In the genomic region with DNA sequence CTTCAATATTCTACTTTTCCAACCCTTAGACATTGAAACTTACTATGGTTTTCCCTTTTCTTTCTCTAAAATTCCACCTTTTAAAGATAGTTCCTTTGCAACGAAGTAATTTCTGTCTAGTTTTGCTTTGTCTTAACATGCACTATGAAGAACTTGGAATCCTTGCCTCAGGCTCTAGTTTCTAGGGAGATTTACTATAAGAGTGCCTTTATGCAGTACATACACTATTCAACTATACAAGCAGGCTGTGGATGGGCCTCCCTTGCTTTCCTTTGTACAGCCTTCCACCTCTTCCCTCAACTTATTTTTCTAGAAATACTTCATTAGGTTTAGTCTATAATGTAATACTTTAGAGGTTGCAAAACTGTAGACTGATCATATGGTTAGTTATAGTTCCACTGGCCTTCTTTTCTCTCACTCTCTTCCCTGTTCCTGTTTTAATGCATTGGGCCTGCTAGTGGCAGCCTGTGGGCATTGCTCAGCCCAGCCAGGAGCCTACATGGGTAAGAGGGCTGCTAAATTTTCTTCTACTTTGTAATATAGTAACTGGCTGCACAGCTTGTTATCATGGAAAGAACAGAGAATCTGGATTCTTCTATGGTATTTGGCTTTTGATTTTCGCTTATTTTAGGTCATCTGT, we compare ENCODE assay signal across 26 cellular contexts.
DNase-seq lines count a peak whose midpoint lies in the region; ATAC-seq and TF ChIP-seq lines count a peak whose summit lies in the region.
"Had no signal": no experiment of that assay in that cellular context is flagged by ENCODE, and none has a peak within 500 bp of the region (broad histone marks: within the 10 kb centered on the region; RNA-seq: fewer than 3 reads in every experiment).

No MANE protein-coding gene starts in this region.

- intact Hi-C loops in mammary epithelial cell (cut with micrococcal nuclease) (no loop called here), breast epithelium (cut with DNase I; ENCODE audit: low total_unique reads) (no loop called here)

- no peaks in the 10 kb centered on the region for H3K9me3 ChIP-seq in mammary epithelial cell (replicated peaks; ENCODE audit: insufficient read depth, low read length)
- H3K9me3 ChIP-seq in breast epithelium: peaks cover 0 to 6% of the 10 kb centered on the region in 2 donors
- H3K9me3 ChIP-seq in endodermal cell (ENCODE audit: control insufficient read depth, low read length): no peaks in the 10 kb centered on the region
- H3K9me3 ChIP-seq in smooth muscle cell (replicated peaks; ENCODE audit: low read depth): no peaks in the 10 kb centered on the region
- H3K9me3 ChIP-seq: BLaER1, SK-N-SH had no signal

- dilution Hi-C loops in mammary epithelial cell (cut with HindIII; ENCODE audit: low sequenced_read_pairs): no loop called here

- H3K27me3 ChIP-seq in mammary epithelial cell (ENCODE audit: insufficient read depth, low read length) (no peaks in the 10 kb centered on the region), breast epithelium (no peaks in the 10 kb centered on the region), endodermal cell (ENCODE audit: control insufficient read depth, insufficient read depth, low read length, poor library complexity, severe bottlenecking) (peaks cover 16% of the 10 kb centered on the region), smooth muscle cell (ENCODE audit: low read depth) (no peaks in the 10 kb centered on the region)
- H3K27me3 ChIP-seq: BLaER1 had no signal

- H3K4me3 Mint-ChIP-seq in endodermal cell: no peak overlapping the region
- H3K4me3 Mint-ChIP-seq: CD4-positive, CD25-positive, alpha-beta regulatory T cell; HFFc6; IgD-negative memory B cell had no signal

- H3F3A ChIP-seq in smooth muscle cell (ENCODE audit: low read depth): peaks cover 6% of the 10 kb centered on the region

- H3K36me3 ChIP-seq in mammary epithelial cell (ENCODE audit: insufficient read depth, low read length) (no peaks in the 10 kb centered on the region), breast epithelium (no peaks in the 10 kb centered on the region), endodermal cell (ENCODE audit: control insufficient read depth, insufficient read depth, low read length) (no peaks in the 10 kb centered on the region), smooth muscle cell (ENCODE audit: low read depth) (no peaks in the 10 kb centered on the region)
- H3K36me3 ChIP-seq: BLaER1 had no signal

- no peaks in the 10 kb centered on the region for H3K4me1 Mint-ChIP-seq in endodermal cell
- H3K4me1 Mint-ChIP-seq: CD4-positive, CD25-positive, alpha-beta regulatory T cell; IgD-negative memory B cell had no signal

- H4K20me1 ChIP-seq in mammary epithelial cell (ENCODE audit: insufficient read depth, low read length) (no peaks in the 10 kb centered on the region), smooth muscle cell (ENCODE audit: low read depth) (no peaks in the 10 kb centered on the region)
- H4K20me1 ChIP-seq: BLaER1 had no signal

- H3K9me3 Mint-ChIP-seq in endodermal cell: no peaks in the 10 kb centered on the region

- H2AFZ ChIP-seq in mammary epithelial cell (ENCODE audit: low read depth, low read length) (peak overlapping the region; percentile 16), smooth muscle cell (ENCODE audit: low read depth) (no peak overlapping the region)

- ATAC-seq in HG03521 (IDR thresholded peaks at IDR 0.05; ENCODE audit: unreplicated experiment) (no peak), HG03571 (IDR thresholded peaks at IDR 0.05; ENCODE audit: unreplicated experiment) (no peak), HG03342 (IDR thresholded peaks at IDR 0.05; ENCODE audit: unreplicated experiment) (no peak)

- H3K27ac ChIP-seq in mammary epithelial cell (ENCODE audit: insufficient read depth, low read depth, low read length) (no peak overlapping the region), breast epithelium (no peak overlapping the region), endodermal cell (ENCODE audit: low read depth, low read length) (no peak overlapping the region), smooth muscle cell (ENCODE audit: low read depth) (no peak overlapping the region)
- H3K27ac ChIP-seq: BLaER1, HL-60, KMS-11 had no signal

- H3K36me3 Mint-ChIP-seq in endodermal cell (ENCODE audit: low read depth): no peaks in the 10 kb centered on the region
- H3K36me3 Mint-ChIP-seq: CD4-positive, CD25-positive, alpha-beta regulatory T cell; IgD-negative memory B cell had no signal

- H3K9ac ChIP-seq in mammary epithelial cell (ENCODE audit: insufficient read depth, low read length): no peak overlapping the region
- no peak overlapping the region for H3K9ac ChIP-seq in endodermal cell (ENCODE audit: extremely low read depth, low read length, poor library complexity, severe bottlenecking)
- no peak overlapping the region for H3K9ac ChIP-seq in smooth muscle cell (ENCODE audit: low read depth)
- H3K9ac ChIP-seq: BLaER1, KMS-11, SK-N-SH had no signal

- WGBS in mammary epithelial cell (ENCODE audit: low coverage, missing lambda C conversion rate): 52% methylated on average over 2 of the region's 2 CpGs
- WGBS in endodermal cell (ENCODE audit: insufficient coverage in 1 of 2, insufficient read length in 1 of 2), 2 experiments: 90 to 100% methylated on average over 2 of the region's 2 CpGs
- WGBS in smooth muscle cell (ENCODE audit: low lambda C conversion rate): 76% methylated on average over 2 of the region's 2 CpGs

- in situ Hi-C loops in mammary epithelial cell (cut with MboI; ENCODE audit: low sequenced_read_pairs in 2 of 2): no loop called here

- H3K4me1 ChIP-seq in mammary epithelial cell (ENCODE audit: insufficient read depth, low read length) (peaks cover 15% of the 10 kb centered on the region), breast epithelium (no peaks in the 10 kb centered on the region), endodermal cell (ENCODE audit: control insufficient read depth, insufficient read depth, low read length) (no peaks in the 10 kb centered on the region), smooth muscle cell (ENCODE audit: low read depth) (no peaks in the 10 kb centered on the region)
- H3K4me1 ChIP-seq: BLaER1 had no signal

- DNase-seq in mammary epithelial cell (no peak), breast epithelium (ENCODE audit: low spot score in 2 of 2) (no peak), endodermal cell (no peak), foreskin melanocyte (peak; percentile 58), smooth muscle cell (lab: John Stamatoyannopoulos, UW; ENCODE audit: unreplicated experiment) (no peak)
- DNase-seq: 8988T; CD4-positive, CD25-positive, alpha-beta regulatory T cell; DMS153; DND-41; HFFc6; MM.1S; NCI-H1092 treated with DMSO at 0.1 percent for 48 hours; NCI-H1436; NCI-H187 treated with DMSO at 0.1 percent for 48 hours; NCI-H2171 treated with DMSO at 0.1 percent for 48 hours; NCI-H345; NCI-H510A treated with DMSO at 0.1 percent for 48 hours; NCI-H748 treated with DMSO at 0.1 percent for 48 hours; SK-N-SH had no signal

- CTCF ChIA-PET in mammary epithelial cell (lab: Charles Lee; ENCODE audit: low non-redundant PET): no interaction called here

- H3K27ac Mint-ChIP-seq in endodermal cell: no peak overlapping the region
- H3K27ac Mint-ChIP-seq: CD4-positive, CD25-positive, alpha-beta regulatory T cell; HFFc6 had no signal

- no peak for TF ChIP-seq POLR2A in breast epithelium (IDR thresholded peaks at IDR 0.05)

- peak overlapping the region; percentile 22 for H3K4me2 ChIP-seq in mammary epithelial cell (ENCODE audit: insufficient read depth, low read depth, low read length)
- H3K4me2 ChIP-seq in smooth muscle cell: no peak overlapping the region
- H3K4me2 ChIP-seq: BLaER1, KMS-11, SK-N-SH had no signal

- no peaks in the 10 kb centered on the region for H3K27me3 Mint-ChIP-seq in endodermal cell (ENCODE audit: insufficient read depth)
- H3K27me3 Mint-ChIP-seq: CD4-positive, CD25-positive, alpha-beta regulatory T cell had no signal

- no TSS peak for BruUV-seq in mammary epithelial cell (replicated peaks; lab: Mats Ljungman, UMichigan)

- H3K4me3 ChIP-seq in mammary epithelial cell (replicated peaks in 1 of 3; ENCODE audit: insufficient read depth in 1 of 3, low read depth in 2 of 3, low read length in 3 of 3) (no peak overlapping the region), breast epithelium (no peak overlapping the region), endodermal cell (ENCODE audit: low read length) (no peak overlapping the region), smooth muscle cell (no peak overlapping the region)
- H3K4me3 ChIP-seq: BLaER1 had no signal

- TF ChIP-seq CTCF in mammary epithelial cell (conservative IDR thresholded peaks at IDR 0.05 in 1 of 2, IDR thresholded peaks at IDR 0.05 in 1 of 2; ENCODE audit: extremely low read depth in 1 of 2, insufficient read depth in 1 of 2, low read depth in 1 of 2, low read length in 2 of 2) (peak; percentile 28 to 32), breast epithelium (IDR thresholded peaks at IDR 0.05) (no peak), endodermal cell (conservative IDR thresholded peaks at IDR 0.05) (peak; percentile 52), smooth muscle cell (IDR thresholded peaks at IDR 0.05; ENCODE audit: borderline replicate concordance, insufficient read depth, poor library complexity, severe bottlenecking) (no peak)

- H3K79me2 ChIP-seq in mammary epithelial cell (ENCODE audit: insufficient read depth, low read length): no peaks in the 10 kb centered on the region
- no peaks in the 10 kb centered on the region for H3K79me2 ChIP-seq in smooth muscle cell (ENCODE audit: low read depth)

Comparison
In these comparisons a context has a peak if more than half of its experiments do, and no peak if none do; other contexts are left out.
1. CTCF ChIP-seq: peak in mammary epithelial cell (2 of 2) and endodermal cell (single experiment); none in breast epithelium (0 of 3) and smooth muscle cell (single experiment).